8 cellular contexts compared by ENCODE assay signal in genomic region chr15:43872416-43873020, GRCh38. TPM values are rescaled to one million over a fixed set of nuclear protein-coding genes. Genes with fewer than 3 reads are reported as not detected.
DNase-seq lines count a peak whose midpoint lies in the region; ATAC-seq and TF ChIP-seq lines count a peak whose summit lies in the region.

No MANE protein-coding gene starts in this region.

- DNase-seq in NOMO-1 treated with DMSO at 0.1 percent for 48 hours (lab: John Stamatoyannopoulos, UW; ENCODE audit: unreplicated experiment) (peak; percentile 21), NOMO-1 (lab: John Stamatoyannopoulos, UW; ENCODE audit: unreplicated experiment in 2 of 2) (no peak), HuH-7.5 (ENCODE audit: low spot score) (peak; percentile 34), T1000 (lab: John Stamatoyannopoulos, UW) (peak; percentile 6), fibroblast of villous mesenchyme (ENCODE audit: low read depth) (peak; percentile 79), occipital lobe (lab: John Stamatoyannopoulos, UW) (peak; percentile 47), KG1 (lab: John Stamatoyannopoulos, UW) (no peak)

- ATAC-seq in HG03378 (IDR thresholded peaks at IDR 0.05; ENCODE audit: unreplicated experiment), result no peak

- peak; percentile 70 for TF ChIP-seq CTCF in fibroblast of villous mesenchyme (IDR thresholded peaks at IDR 0.05; ENCODE audit: insufficient read depth, low read depth, low read length)

- no peak overlapping the region for H3K4me3 ChIP-seq in fibroblast of villous mesenchyme (ENCODE audit: low read depth, low read length)

RNA-seq across cellular contexts. Expression of gene WDR76, which starts 45.7 kb away (rescaled TPM):
- 15.1 and 17.7 TPM in 2 replicates for total RNA-seq in fibroblast of villous mesenchyme
- 20.3 TPM for total RNA-seq in occipital lobe

RNA-seq across cellular contexts. Expression of gene MFAP1, which starts 48.0 kb away (rescaled TPM):
- 15.8 and 23.7 TPM in 2 replicates for total RNA-seq in fibroblast of villous mesenchyme
- 24.0 TPM for total RNA-seq in occipital lobe

Comparison
In these comparisons a context has a peak if more than half of its experiments do, and no peak if none do; other contexts are left out.
1. DNase-seq: peak in NOMO-1 treated with DMSO at 0.1 percent for 48 hours (single experiment), HuH-7.5 (single experiment), T1000 (single experiment), fibroblast of villous mesenchyme (single experiment) and occipital lobe (single experiment); none in NOMO-1 (0 of 2) and KG1 (single experiment).